ENCODE assay signal across 8 cellular contexts in the genomic region with DNA sequence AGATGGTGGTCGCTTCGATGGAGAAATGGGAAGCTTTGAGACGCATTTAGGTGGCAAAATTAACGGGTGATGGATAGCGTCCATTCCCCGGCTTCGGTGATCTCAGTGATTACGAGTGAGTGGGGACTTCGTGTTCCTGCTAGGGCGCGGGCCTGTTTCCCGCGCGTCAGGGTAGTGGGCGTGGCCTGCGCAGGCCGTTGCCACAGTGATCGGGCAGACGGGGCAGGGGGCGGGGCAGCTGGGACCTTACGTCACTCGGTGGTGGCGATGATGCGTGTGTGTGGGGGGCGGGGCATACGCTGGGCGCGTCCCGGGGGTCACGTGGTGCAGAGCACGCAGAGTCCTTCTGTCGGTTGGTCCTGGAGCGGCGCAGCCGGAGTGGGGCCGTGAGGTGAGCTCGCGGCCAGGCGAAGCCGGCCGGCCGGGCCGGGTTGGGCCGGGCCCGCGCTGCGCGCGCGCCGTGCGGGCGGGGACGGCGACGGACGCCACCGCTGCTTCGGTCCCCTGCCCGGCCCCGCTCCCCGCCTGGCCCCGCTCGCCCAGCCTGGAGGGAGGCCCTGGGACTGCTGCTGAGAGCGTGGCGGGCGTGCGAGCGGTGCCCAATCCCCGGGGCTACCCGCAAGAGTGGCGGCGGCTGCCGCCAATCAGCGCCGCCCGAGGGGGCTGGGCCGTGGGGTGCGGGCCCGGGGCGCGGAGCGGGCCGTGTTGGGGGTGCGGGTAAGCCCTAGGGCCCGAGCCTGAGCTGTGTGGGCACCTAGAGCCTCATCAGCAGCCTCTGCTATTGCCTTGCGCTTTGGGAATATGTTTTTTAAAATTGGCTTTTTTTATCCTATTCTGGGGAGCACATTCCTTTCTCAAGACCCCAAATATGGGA. TPM values are rescaled to one million over a fixed set of nuclear protein-coding genes. Genes with fewer than 3 reads are reported as not detected.
DNase-seq lines count a peak whose midpoint lies in the region; ATAC-seq and TF ChIP-seq lines count a peak whose summit lies in the region.

A gene (plus strand): TSS at position 327 of the 874 bp plus-strand sequence. CDS start 29,508 bp downstream, outside the sequence.

- DNase-seq in AG09319 (ENCODE audit: extremely low read depth, low read depth) (peak; percentile 97), NCI-H345 treated with DMSO at 0.1 percent for 48 hours (lab: John Stamatoyannopoulos, UW; ENCODE audit: unreplicated experiment) (peak; percentile 92), caudate nucleus (lab: John Stamatoyannopoulos, UW) (peak; percentile 74 to 99 (median 97)), inferior parietal cortex (ENCODE audit: extremely low spot score) (peak; percentile 87), spleen (peak; percentile 99)
- peak; percentile 99 to 100 (median 99) for DNase-seq in activated CD4-positive, CD25-positive, alpha-beta regulatory T cell (lab: John Stamatoyannopoulos, UW)

- H3K27ac ChIP-seq in caudate nucleus (ENCODE audit: low read depth, low read length) (peak within 1 kb of the TSS; percentile 92), spleen (peak within 1 kb of the TSS; percentile 86 to 99 (median 94))

- TF ChIP-seq CTCF in AG09319 (IDR thresholded peaks at IDR 0.05; ENCODE audit: low read depth, low read length) (no peak), spleen (IDR thresholded peaks at IDR 0.05 in 8 of 11, conservative IDR thresholded peaks at IDR 0.05 in 3 of 11) (peak in 5 of 11 experiments; percentile 4 to 63 (median 50))

- ATAC-seq in GM19025 (IDR thresholded peaks at IDR 0.05; ENCODE audit: low read depth, unreplicated experiment) = peak; percentile 89
- ATAC-seq in HG03342 (IDR thresholded peaks at IDR 0.05; ENCODE audit: unreplicated experiment) = peak; percentile 79

- peaks cover 66 to 94% (median 91%) of the 10 kb centered on the region in 6 donors for H3K4me1 ChIP-seq in spleen

- TF ChIP-seq POLR2A in spleen (IDR thresholded peaks at IDR 0.05) = peak; percentile 41 to 94 (median 69)

- intact Hi-C loops in spleen (cut with DNase I; ENCODE audit: low total_unique reads) = no loop called here

- H3K9me3 ChIP-seq in spleen = no peaks in the 10 kb centered on the region

- H3K27me3 ChIP-seq in spleen (replicated peaks in 1 of 7) = no peaks in the 10 kb centered on the region

- peaks cover 0 to 22% (median 2%) of the 10 kb centered on the region in 6 donors for H3K36me3 ChIP-seq in spleen

- WGBS in spleen, 5 donors = 3 to 6% (median 4%) methylated on average over 45 to 87 of the region's 87 CpGs

- peak within 1 kb of the TSS; percentile 53 to 80 (median 62) for H3K4me3 ChIP-seq in spleen

RNA-seq across cellular contexts. Expression of the gene that starts here (rescaled TPM):
- 10 to 100 TPM; 49.9 to 89.9 (median 69.4) TPM for total RNA-seq in spleen
- 10 to 100 TPM; 40.0 to 49.3 (median 45.3) TPM for polyA plus RNA-seq in spleen

Comparison
In these comparisons a context has a peak if more than half of its experiments do, and no peak if none do; other contexts are left out.
1. Peak in every context shown above with its lines: DNase-seq, ATAC-seq, H3K4me3 ChIP-seq and H3K27ac ChIP-seq.